Comparison of ENCODE assay signal across 8 cellular contexts in the genomic region with DNA sequence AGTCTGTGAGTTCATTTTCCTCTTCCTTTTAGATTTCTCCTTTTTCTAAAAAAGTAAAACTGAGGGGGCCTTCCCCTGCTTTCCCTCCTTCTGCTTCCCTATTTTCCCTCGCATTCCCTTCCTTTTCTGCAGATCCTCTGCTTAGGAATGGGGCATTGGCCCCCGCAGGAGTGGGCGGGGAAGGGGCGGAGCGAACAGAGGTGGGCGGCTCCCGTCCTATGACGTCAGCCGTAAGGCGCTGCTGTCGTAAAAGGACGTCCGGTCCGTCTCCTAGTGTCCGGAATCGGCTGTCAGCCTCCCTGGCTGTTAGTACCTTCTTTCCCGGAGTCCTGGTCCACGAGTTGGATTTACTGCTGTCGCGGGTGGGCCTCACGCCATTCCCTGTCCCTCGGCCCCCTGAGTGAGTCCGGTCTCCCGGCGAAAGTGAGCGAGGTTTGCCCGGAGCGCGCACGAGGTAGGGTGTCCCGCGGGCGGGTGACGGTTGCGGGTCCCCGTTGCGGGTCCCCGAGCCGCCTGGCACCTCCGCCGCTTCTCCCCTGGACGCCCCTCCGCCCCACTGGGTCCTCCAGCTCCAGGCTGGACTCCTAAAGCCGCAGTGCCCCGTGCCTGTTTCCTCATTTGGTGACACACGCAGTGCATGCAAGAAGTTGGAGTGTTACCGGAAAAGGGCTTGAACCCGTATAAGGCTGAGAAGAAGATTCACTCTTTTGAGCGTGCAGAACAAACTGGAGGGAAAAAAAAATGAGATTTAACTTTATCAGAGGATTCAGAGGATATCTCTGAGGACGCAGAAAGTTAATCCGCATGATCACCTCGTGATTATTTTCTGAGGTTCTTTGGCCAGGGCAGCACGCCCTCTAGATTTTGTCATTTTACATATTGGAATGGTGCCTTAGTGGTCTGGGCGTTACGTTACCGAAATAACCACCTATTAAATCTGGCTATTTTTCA. TPM values are rescaled to one million over a fixed set of nuclear protein-coding genes. Genes with fewer than 3 reads are reported as not detected.
A peak's percentile ranks its signal among the peaks of the same experiment; 100 is the strongest.
DNase-seq lines count a peak whose midpoint lies in the region; ATAC-seq and TF ChIP-seq lines count a peak whose summit lies in the region.

Gene ZNF330, plus strand, starts transcription at position 241 of the 951 bp plus-strand sequence. CDS start 1,477 bp downstream, outside the sequence.

- DNase-seq in DMS114 treated with DMSO at 0.1 percent for 48 hours (lab: John Stamatoyannopoulos, UW; ENCODE audit: unreplicated experiment), result peak; percentile 51
- DNase-seq in HUDEP-2 (lab: John Stamatoyannopoulos, UW; ENCODE audit: unreplicated experiment in 76 of 76), result peak in 74 of 76 experiments; percentile 4 to 87 (median 66)
- peak; percentile 56 for DNase-seq in OCI-M2 (lab: John Stamatoyannopoulos, UW; ENCODE audit: unreplicated experiment)
- DNase-seq in activated T-cell treated with anti-CD3 and anti-CD28 coated beads, Interleukin-2, amount 50 U/mL, for 1 hour, result peak; percentile 96
- DNase-seq in epithelial cell of proximal tubule (ENCODE audit: low read depth), result peak; percentile 39
- peak; percentile 95 for DNase-seq in mucosa of gallbladder (ENCODE audit: low spot score)
- peak; percentile 72 to 86 for DNase-seq in stimulated activated CD8-positive, alpha-beta memory T cell treated with anti-CD3 and anti-CD28 coated beads, Interleukin-4, amount 100 ng/mL, for 4 hours (ENCODE audit: low read depth in 2 of 2, low spot score in 1 of 2)

- TF ChIP-seq CTCF in epithelial cell of proximal tubule (conservative IDR thresholded peaks at IDR 0.05; ENCODE audit: low read depth, low read length), result peak; percentile 44

- peak; percentile 93 for ATAC-seq in GM21381 (IDR thresholded peaks at IDR 0.05; ENCODE audit: unreplicated experiment)

- peak within 1 kb of the TSS; percentile 92 for H3K4me3 ChIP-seq in epithelial cell of proximal tubule (ENCODE audit: low read depth, low read length)

RNA-seq across cellular contexts. Expression of gene ZNF330, which starts in this region (rescaled TPM):
- 27.4 and 33.3 TPM in 2 replicates for total RNA-seq in epithelial cell of proximal tubule
- total RNA-seq in mucosa of gallbladder, result 32.4 TPM

Comparison
In these comparisons a context has a peak if more than half of its experiments do, and no peak if none do; other contexts are left out.
1. Peak in every context shown above with its lines: DNase-seq, ATAC-seq and H3K4me3 ChIP-seq.
2. DNase-seq: peak in every context shown above with its lines; median percentile 96 in activated T-cell treated with anti-CD3 and anti-CD28 coated beads, Interleukin-2, amount 50 U/mL, for 1 hour; 95 in mucosa of gallbladder; 79 in stimulated activated CD8-positive, alpha-beta memory T cell treated with anti-CD3 and anti-CD28 coated beads, Interleukin-4, amount 100 ng/mL, for 4 hours; 66 in HUDEP-2; 56 in OCI-M2; 51 in DMS114 treated with DMSO at 0.1 percent for 48 hours; 39 in epithelial cell of proximal tubule.